In genomic region chr2:215693269-215693998, GRCh38 we compare ENCODE assay signal across 10 cellular contexts.
A peak's percentile ranks its signal among the peaks of the same experiment; 100 is the strongest.
DNase-seq lines count a peak whose midpoint lies in the region; TF ChIP-seq lines count a peak whose summit lies in the region.
"Had no signal": no experiment of that assay in that cellular context is flagged by ENCODE, and none has a peak within 500 bp of the region (broad histone marks: within the 10 kb centered on the region; RNA-seq: fewer than 3 reads in every experiment).

No MANE protein-coding gene starts in this region.

- no peak overlapping the region for H3K4me3 ChIP-seq in fibroblast of pulmonary artery (replicated peaks; ENCODE audit: low read depth, low read length)
- no peak overlapping the region for H3K4me3 ChIP-seq in trophoblast cell (ENCODE audit: low read depth, low read length)

- H3K14ac ChIP-seq in trophoblast cell (ENCODE audit: low read length): no peak overlapping the region

- H2BK120ac ChIP-seq in trophoblast cell (ENCODE audit: insufficient read depth, low read length, poor library complexity): peak overlapping the region; percentile 91

- no peak overlapping the region for H4K91ac ChIP-seq in trophoblast cell (ENCODE audit: low read depth, low read length)

- DNase-seq in Calu3 (peak; percentile 8), RKO (ENCODE audit: low spot score) (peak; percentile 8), fibroblast of pulmonary artery (ENCODE audit: low read depth) (peak; percentile 88), trophoblast cell (peak in 1 of 2 donors; percentile 52), NCI-H2171 treated with DMSO at 0.1 percent for 48 hours (lab: John Stamatoyannopoulos, UW) (no peak), NCI-H1417 treated with DMSO at 0.1 percent for 48 hours (lab: John Stamatoyannopoulos, UW) (no peak), SKM-1 treated with dmso at 0.1 percent for 144 hours (lab: John Stamatoyannopoulos, UW; ENCODE audit: unreplicated experiment) (no peak)
- no peak for DNase-seq in stimulated activated CD8-positive, alpha-beta memory T cell treated with anti-CD3 and anti-CD28 coated beads, Interleukin-4, amount 100 ng/mL, for 48 hours

- no peak overlapping the region for H3K4ac ChIP-seq in trophoblast cell (ENCODE audit: low read depth, low read length)

- peak overlapping the region; percentile 18 for H3K4me3 Mint-ChIP-seq in Calu3 (ENCODE audit: low read depth, unreplicated experiment)
- H3K4me3 Mint-ChIP-seq: brain had no signal

- H3K18ac ChIP-seq in trophoblast cell (ENCODE audit: low read length): no peak overlapping the region

- TF ChIP-seq CTCF in Calu3 (IDR thresholded peaks at IDR 0.05; ENCODE audit: unreplicated experiment) (no peak), fibroblast of pulmonary artery (IDR thresholded peaks at IDR 0.05; ENCODE audit: low read length, missing control alignments) (no peak)

- no peak overlapping the region for H4K8ac ChIP-seq in trophoblast cell (ENCODE audit: low read depth, low read length)

- peak overlapping the region; percentile 63 for H3K27ac Mint-ChIP-seq in Calu3 (ENCODE audit: unreplicated experiment)

- H3K9me3 Mint-ChIP-seq in Calu3 (ENCODE audit: low read depth, unreplicated experiment): peaks cover 4% of the 10 kb centered on the region

- H3K79me2 ChIP-seq in trophoblast cell (ENCODE audit: control insufficient read depth, insufficient read depth, low read length, poor library complexity): peaks cover 6% of the 10 kb centered on the region

- H3K27me3 Mint-ChIP-seq in Calu3 (ENCODE audit: unreplicated experiment): no peaks in the 10 kb centered on the region

- H3K9ac ChIP-seq in trophoblast cell (ENCODE audit: low read length): no peak overlapping the region
- H3K9ac ChIP-seq: KMS-11 had no signal

- no peaks in the 10 kb centered on the region for H3K36me3 Mint-ChIP-seq in Calu3 (ENCODE audit: insufficient read depth, unreplicated experiment)
- H3K36me3 Mint-ChIP-seq: brain had no signal

- no TSS peak for BruUV-seq in Calu3 (replicated peaks; lab: Mats Ljungman, UMichigan)

- no peak overlapping the region for H4K12ac ChIP-seq in trophoblast cell (ENCODE audit: low read depth, low read length)

- WGBS in trophoblast cell (ENCODE audit: extremely low coverage, insufficient coverage, insufficient read length): 100% methylated on average over 1 of the region's 3 CpGs

- H3K4me1 Mint-ChIP-seq in Calu3 (ENCODE audit: low read depth, unreplicated experiment): peaks cover 26% of the 10 kb centered on the region

- H2BK12ac ChIP-seq in trophoblast cell (ENCODE audit: low read length): no peak overlapping the region

- no peak overlapping the region for H3K23ac ChIP-seq in trophoblast cell (ENCODE audit: low read length)

- H3K9me3 ChIP-seq in trophoblast cell (ENCODE audit: insufficient read depth, low read depth, low read length): no peaks in the 10 kb centered on the region

- H3K4me2 ChIP-seq in trophoblast cell (ENCODE audit: low read length): no peak overlapping the region
- H3K4me2 ChIP-seq: KMS-11 had no signal

- H3K79me1 ChIP-seq in trophoblast cell (ENCODE audit: low read length): peaks cover 28% of the 10 kb centered on the region

- H2AK5ac ChIP-seq in trophoblast cell (ENCODE audit: low read length): no peak overlapping the region

- no peak overlapping the region for H2AFZ ChIP-seq in trophoblast cell (ENCODE audit: insufficient read depth, low read length, poor library complexity)

- intact Hi-C loops in Calu3 (cut with micrococcal nuclease; ENCODE audit: unreplicated experiment): no loop called here

- H3K36me3 ChIP-seq in trophoblast cell (ENCODE audit: control insufficient read depth in 1 of 2, insufficient read depth in 2 of 2, low read length in 2 of 2): no peaks in the 10 kb centered on the region

- H2BK5ac ChIP-seq in trophoblast cell (ENCODE audit: low read depth, low read length, poor library complexity): no peak overlapping the region

- H3K27ac ChIP-seq in trophoblast cell (ENCODE audit: low read depth, low read length): peak overlapping the region; percentile 97
- H3K27ac ChIP-seq: KMS-11 had no signal

- CTCF ChIA-PET in Calu3 (lab: Charles Lee): interaction anchor here (0.6 to 1.6 kb wide), 9 partner anchors 10 to 313 kb away, joined by 3 to 6 read pairs (median 4); no protein-coding TSS in a partner anchor

- peaks cover 0 to 7% of the 10 kb centered on the region in 2 experiments for H3K4me1 ChIP-seq in trophoblast cell (ENCODE audit: control insufficient read depth in 1 of 2, insufficient read depth in 2 of 2, low read length in 2 of 2)

- H3K27me3 ChIP-seq in trophoblast cell (ENCODE audit: insufficient read depth, low read length): no peaks in the 10 kb centered on the region

Comparison
In these comparisons a context has a peak if more than half of its experiments do, and no peak if none do; other contexts are left out.
1. DNase-seq: peak in Calu3 (single experiment), RKO (single experiment) and fibroblast of pulmonary artery (single experiment); none in stimulated activated CD8-positive, alpha-beta memory T cell treated with anti-CD3 and anti-CD28 coated beads, Interleukin-4, amount 100 ng/mL, for 48 hours (single experiment), NCI-H2171 treated with DMSO at 0.1 percent for 48 hours (single experiment), NCI-H1417 treated with DMSO at 0.1 percent for 48 hours (single experiment) and SKM-1 treated with dmso at 0.1 percent for 144 hours (single experiment).